Comparison of ENCODE assay signal across 18 cellular contexts in the genomic region with DNA sequence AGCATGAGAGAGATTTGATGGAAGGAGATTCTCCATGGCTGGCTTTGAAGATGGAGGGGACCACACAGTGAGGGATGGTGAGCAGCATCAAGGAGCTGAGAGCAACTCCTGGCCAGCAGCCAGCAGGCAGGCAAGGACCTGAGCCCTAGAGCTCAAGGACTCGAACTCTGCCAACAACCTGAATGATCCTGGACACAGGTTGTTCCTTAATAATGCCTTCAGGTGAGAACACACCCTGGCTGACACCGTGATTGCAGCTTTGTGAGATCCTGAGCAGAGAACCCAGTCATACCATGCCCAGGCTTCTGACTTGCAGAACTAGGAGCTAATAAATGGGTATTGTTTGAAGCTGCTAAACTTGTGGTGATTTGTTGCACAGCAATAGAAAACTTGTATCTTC.
DNase-seq lines count a peak whose midpoint lies in the region; TF ChIP-seq lines count a peak whose summit lies in the region.
"Had no signal": no experiment of that assay in that cellular context is flagged by ENCODE, and none has a peak within 500 bp of the region (broad histone marks: within the 10 kb centered on the region; RNA-seq: fewer than 3 reads in every experiment).

No MANE protein-coding gene starts in this region.

- H3K9me3 ChIP-seq in prostate gland = no peaks in the 10 kb centered on the region
- no peaks in the 10 kb centered on the region for H3K9me3 ChIP-seq in WERI-Rb-1 (ENCODE audit: severe bottlenecking)
- H3K9me3 ChIP-seq: BLaER1 had no signal

- H3K27ac ChIP-seq in prostate gland (no peak overlapping the region), WERI-Rb-1 (no peak overlapping the region)
- H3K27ac ChIP-seq: 22Rv1, BLaER1 had no signal

- no peaks in the 10 kb centered on the region for H3K4me1 ChIP-seq in prostate gland (replicated peaks)

- H3K27me3 ChIP-seq in prostate gland (replicated peaks; ENCODE audit: insufficient read depth) (no peaks in the 10 kb centered on the region), WERI-Rb-1 (ENCODE audit: insufficient read depth, low read depth, severe bottlenecking) (no peaks in the 10 kb centered on the region)
- H3K27me3 ChIP-seq: BLaER1 had no signal

- 21% methylated on average over 2 of the region's 2 CpGs for WGBS in prostate gland

- H3K4me3 ChIP-seq in epithelial cell of esophagus (ENCODE audit: low read length) (no peak overlapping the region), prostate gland (no peak overlapping the region), WERI-Rb-1 (ENCODE audit: low read depth, low read length) (no peak overlapping the region)
- H3K4me3 ChIP-seq: BLaER1 had no signal

- peak; percentile 2 for TF ChIP-seq CTCF in epithelial cell of esophagus (IDR thresholded peaks at IDR 0.05; ENCODE audit: insufficient read depth, low read depth, low read length, missing control alignments)
- TF ChIP-seq CTCF in prostate gland (IDR thresholded peaks at IDR 0.05) = no peak
- no peak for TF ChIP-seq CTCF in WERI-Rb-1 (IDR thresholded peaks at IDR 0.05; ENCODE audit: low read depth, low read length)

- intact Hi-C loops in prostate gland (cut with DNase I) = no loop called here

- DNase-seq in DMS 273 (lab: John Stamatoyannopoulos, UW; ENCODE audit: unreplicated experiment) (peak; percentile 16), DMS 273 treated with DMSO at 0.1 percent for 48 hours (lab: John Stamatoyannopoulos, UW) (no peak), NCI-H69 (lab: John Stamatoyannopoulos, UW) (peak; percentile 83), epithelial cell of esophagus (ENCODE audit: low read depth) (peak; percentile 62), prostate gland (ENCODE audit: low spot score) (peak; percentile 81), NCI-H1417 (lab: John Stamatoyannopoulos, UW) (no peak), KG1 (lab: John Stamatoyannopoulos, UW) (no peak), WERI-Rb-1 (no peak)
- DNase-seq: ACHN; CD4-positive, alpha-beta T cell; COR-L47; GDM1; MM.1S; NCI-H1048; NCI-H146; NCI-H2029 had no signal

- no peak for TF ChIP-seq POLR2A in prostate gland (IDR thresholded peaks at IDR 0.05)

- H3K36me3 ChIP-seq in prostate gland = no peaks in the 10 kb centered on the region
- no peaks in the 10 kb centered on the region for H3K36me3 ChIP-seq in WERI-Rb-1
- H3K36me3 ChIP-seq: BLaER1 had no signal

Comparison
In these comparisons a context has a peak if more than half of its experiments do, and no peak if none do; other contexts are left out.
1. DNase-seq: peak in DMS 273 (single experiment), NCI-H69 (single experiment), epithelial cell of esophagus (single experiment) and prostate gland (single experiment); none in DMS 273 treated with DMSO at 0.1 percent for 48 hours (single experiment), NCI-H1417 (0 of 3), KG1 (single experiment) and WERI-Rb-1 (single experiment).